In the genomic region with DNA sequence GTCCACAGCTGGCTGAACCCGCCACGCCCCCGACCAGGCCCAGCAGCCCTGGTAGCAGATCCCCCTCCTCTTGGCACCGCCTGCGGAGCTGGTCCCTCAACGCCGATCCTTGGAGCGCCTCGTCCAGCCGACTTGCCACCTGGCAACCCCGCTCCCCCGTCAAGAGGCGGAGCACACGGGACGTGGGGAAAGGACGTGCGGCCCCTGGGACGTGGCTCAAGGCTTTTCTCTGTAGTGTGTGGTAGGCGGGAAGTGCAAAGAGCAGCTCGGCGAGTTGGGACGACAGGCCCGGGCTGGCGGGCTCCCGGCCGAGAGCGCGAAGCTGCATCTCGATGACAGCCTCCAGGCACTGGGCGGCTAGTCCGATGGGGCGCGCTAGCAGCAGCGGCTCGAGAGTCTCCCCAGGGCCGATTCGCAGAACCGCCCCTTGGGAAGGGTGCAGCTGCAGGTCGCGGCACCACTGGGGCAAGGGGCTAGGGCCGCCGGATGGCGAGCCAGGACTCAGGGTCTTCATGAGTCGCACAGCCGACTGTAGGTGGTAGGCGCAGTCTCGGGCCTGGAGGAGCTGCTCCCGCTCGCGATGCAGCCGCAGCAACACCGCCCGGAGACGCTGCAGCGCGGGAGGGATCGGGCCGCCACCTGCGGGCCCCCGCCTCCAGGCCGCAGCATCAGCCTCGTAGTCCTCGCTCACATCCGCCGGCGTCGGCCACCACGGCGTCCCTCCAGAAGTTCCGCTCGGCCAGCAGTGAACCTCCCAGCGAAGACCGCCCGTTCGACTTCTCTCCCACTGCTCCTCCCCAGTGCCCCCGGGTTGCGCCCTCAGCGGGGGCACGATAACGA, we compare ENCODE assay signal across 1 cellular context.
TF ChIP-seq lines count a peak whose summit lies in the region.

No MANE protein-coding gene starts in this region.

TF ChIP-seq in GM23338, 12 proteins besides CTCF, POLR2A, EP300 and RAD21 (continued from another document):
- TF ChIP-seq, protein P1, sequence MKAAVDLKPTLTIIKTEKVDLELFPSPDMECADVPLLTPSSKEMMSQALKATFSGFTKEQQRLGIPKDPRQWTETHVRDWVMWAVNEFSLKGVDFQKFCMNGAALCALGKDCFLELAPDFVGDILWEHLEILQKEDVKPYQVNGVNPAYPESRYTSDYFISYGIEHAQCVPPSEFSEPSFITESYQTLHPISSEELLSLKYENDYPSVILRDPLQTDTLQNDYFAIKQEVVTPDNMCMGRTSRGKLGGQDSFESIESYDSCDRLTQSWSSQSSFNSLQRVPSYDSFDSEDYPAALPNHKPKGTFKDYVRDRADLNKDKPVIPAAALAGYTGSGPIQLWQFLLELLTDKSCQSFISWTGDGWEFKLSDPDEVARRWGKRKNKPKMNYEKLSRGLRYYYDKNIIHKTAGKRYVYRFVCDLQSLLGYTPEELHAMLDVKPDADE (IDR thresholded peaks at IDR 0.05), result no peak
- TF ChIP-seq, protein P2, sequence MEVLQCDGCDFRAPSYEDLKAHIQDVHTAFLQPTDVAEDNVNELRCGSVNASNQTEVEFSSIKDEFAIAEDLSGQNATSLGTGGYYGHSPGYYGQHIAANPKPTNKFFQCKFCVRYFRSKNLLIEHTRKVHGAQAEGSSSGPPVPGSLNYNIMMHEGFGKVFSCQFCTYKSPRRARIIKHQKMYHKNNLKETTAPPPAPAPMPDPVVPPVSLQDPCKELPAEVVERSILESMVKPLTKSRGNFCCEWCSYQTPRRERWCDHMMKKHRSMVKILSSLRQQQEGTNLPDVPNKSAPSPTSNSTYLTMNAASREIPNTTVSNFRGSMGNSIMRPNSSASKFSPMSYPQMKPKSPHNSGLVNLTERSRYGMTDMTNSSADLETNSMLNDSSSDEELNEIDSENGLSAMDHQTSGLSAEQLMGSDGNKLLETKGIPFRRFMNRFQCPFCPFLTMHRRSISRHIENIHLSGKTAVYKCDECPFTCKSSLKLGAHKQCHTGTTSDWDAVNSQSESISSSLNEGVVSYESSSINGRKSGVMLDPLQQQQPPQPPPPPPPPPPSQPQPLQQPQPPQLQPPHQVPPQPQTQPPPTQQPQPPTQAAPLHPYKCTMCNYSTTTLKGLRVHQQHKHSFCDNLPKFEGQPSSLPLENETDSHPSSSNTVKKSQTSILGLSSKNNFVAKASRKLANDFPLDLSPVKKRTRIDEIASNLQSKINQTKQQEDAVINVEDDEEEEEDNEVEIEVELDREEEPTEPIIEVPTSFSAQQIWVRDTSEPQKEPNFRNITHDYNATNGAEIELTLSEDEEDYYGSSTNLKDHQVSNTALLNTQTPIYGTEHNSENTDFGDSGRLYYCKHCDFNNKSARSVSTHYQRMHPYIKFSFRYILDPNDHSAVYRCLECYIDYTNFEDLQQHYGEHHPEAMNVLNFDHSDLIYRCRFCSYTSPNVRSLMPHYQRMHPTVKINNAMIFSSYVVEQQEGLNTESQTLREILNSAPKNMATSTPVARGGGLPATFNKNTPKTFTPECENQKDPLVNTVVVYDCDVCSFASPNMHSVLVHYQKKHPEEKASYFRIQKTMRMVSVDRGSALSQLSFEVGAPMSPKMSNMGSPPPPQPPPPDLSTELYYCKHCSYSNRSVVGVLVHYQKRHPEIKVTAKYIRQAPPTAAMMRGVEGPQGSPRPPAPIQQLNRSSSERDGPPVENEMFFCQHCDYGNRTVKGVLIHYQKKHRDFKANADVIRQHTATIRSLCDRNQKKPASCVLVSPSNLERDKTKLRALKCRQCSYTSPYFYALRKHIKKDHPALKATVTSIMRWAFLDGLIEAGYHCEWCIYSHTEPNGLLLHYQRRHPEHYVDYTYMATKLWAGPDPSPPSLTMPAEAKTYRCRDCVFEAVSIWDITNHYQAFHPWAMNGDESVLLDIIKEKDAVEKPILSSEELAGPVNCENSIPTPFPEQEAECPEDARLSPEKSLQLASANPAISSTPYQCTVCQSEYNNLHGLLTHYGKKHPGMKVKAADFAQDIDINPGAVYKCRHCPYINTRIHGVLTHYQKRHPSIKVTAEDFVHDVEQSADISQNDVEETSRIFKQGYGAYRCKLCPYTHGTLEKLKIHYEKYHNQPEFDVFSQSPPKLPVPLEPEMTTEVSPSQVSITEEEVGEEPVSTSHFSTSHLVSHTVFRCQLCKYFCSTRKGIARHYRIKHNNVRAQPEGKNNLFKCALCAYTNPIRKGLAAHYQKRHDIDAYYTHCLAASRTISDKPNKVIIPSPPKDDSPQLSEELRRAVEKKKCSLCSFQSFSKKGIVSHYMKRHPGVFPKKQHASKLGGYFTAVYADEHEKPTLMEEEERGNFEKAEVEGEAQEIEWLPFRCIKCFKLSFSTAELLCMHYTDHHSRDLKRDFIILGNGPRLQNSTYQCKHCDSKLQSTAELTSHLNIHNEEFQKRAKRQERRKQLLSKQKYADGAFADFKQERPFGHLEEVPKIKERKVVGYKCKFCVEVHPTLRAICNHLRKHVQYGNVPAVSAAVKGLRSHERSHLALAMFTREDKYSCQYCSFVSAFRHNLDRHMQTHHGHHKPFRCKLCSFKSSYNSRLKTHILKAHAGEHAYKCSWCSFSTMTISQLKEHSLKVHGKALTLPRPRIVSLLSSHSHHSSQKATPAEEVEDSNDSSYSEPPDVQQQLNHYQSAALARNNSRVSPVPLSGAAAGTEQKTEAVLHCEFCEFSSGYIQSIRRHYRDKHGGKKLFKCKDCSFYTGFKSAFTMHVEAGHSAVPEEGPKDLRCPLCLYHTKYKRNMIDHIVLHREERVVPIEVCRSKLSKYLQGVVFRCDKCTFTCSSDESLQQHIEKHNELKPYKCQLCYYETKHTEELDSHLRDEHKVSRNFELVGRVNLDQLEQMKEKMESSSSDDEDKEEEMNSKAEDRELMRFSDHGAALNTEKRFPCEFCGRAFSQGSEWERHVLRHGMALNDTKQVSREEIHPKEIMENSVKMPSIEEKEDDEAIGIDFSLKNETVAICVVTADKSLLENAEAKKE (CRISPR knock-in tag; IDR thresholded peaks at IDR 0.05), result no peak
- no peak for TF ChIP-seq NANOG (IDR thresholded peaks at IDR 0.05; ENCODE audit: borderline replicate concordance)
